Comparison of ENCODE assay signal across 1 cellular context in the genomic region with DNA sequence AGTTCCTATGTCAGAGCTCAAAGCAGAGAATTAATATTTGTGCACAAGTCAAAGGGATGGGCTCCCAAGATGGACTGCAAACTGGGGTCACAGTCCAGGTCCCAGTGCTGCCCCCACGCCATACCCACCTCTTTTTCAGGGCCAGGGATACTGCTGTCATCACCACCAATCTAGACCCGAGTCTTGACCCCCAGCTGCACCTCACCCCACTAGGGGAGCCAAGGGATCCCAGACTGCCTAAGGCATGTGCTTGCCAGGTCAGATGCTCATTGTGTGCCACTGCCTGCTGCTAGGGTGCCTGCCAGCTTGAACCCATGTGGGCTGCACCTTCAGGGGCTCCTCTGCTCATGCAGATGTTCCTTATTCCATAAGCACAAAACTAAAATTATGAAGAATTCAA.
TF ChIP-seq lines count a peak whose summit lies in the region.

No MANE protein-coding gene starts in this region.

TF ChIP-seq in WTC11, 78 proteins besides CTCF, POLR2A, EP300 and RAD21 (continued from another document):
- TF ChIP-seq, protein P1, sequence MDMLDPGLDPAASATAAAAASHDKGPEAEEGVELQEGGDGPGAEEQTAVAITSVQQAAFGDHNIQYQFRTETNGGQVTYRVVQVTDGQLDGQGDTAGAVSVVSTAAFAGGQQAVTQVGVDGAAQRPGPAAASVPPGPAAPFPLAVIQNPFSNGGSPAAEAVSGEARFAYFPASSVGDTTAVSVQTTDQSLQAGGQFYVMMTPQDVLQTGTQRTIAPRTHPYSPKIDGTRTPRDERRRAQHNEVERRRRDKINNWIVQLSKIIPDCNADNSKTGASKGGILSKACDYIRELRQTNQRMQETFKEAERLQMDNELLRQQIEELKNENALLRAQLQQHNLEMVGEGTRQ (CRISPR knock-in tag; IDR thresholded peaks at IDR 0.05), result no peak
- TF ChIP-seq, protein P2, sequence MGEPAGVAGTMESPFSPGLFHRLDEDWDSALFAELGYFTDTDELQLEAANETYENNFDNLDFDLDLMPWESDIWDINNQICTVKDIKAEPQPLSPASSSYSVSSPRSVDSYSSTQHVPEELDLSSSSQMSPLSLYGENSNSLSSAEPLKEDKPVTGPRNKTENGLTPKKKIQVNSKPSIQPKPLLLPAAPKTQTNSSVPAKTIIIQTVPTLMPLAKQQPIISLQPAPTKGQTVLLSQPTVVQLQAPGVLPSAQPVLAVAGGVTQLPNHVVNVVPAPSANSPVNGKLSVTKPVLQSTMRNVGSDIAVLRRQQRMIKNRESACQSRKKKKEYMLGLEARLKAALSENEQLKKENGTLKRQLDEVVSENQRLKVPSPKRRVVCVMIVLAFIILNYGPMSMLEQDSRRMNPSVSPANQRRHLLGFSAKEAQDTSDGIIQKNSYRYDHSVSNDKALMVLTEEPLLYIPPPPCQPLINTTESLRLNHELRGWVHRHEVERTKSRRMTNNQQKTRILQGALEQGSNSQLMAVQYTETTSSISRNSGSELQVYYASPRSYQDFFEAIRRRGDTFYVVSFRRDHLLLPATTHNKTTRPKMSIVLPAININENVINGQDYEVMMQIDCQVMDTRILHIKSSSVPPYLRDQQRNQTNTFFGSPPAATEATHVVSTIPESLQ (CRISPR knock-in tag; IDR thresholded peaks at IDR 0.05), result no peak
- TF ChIP-seq, protein P3, sequence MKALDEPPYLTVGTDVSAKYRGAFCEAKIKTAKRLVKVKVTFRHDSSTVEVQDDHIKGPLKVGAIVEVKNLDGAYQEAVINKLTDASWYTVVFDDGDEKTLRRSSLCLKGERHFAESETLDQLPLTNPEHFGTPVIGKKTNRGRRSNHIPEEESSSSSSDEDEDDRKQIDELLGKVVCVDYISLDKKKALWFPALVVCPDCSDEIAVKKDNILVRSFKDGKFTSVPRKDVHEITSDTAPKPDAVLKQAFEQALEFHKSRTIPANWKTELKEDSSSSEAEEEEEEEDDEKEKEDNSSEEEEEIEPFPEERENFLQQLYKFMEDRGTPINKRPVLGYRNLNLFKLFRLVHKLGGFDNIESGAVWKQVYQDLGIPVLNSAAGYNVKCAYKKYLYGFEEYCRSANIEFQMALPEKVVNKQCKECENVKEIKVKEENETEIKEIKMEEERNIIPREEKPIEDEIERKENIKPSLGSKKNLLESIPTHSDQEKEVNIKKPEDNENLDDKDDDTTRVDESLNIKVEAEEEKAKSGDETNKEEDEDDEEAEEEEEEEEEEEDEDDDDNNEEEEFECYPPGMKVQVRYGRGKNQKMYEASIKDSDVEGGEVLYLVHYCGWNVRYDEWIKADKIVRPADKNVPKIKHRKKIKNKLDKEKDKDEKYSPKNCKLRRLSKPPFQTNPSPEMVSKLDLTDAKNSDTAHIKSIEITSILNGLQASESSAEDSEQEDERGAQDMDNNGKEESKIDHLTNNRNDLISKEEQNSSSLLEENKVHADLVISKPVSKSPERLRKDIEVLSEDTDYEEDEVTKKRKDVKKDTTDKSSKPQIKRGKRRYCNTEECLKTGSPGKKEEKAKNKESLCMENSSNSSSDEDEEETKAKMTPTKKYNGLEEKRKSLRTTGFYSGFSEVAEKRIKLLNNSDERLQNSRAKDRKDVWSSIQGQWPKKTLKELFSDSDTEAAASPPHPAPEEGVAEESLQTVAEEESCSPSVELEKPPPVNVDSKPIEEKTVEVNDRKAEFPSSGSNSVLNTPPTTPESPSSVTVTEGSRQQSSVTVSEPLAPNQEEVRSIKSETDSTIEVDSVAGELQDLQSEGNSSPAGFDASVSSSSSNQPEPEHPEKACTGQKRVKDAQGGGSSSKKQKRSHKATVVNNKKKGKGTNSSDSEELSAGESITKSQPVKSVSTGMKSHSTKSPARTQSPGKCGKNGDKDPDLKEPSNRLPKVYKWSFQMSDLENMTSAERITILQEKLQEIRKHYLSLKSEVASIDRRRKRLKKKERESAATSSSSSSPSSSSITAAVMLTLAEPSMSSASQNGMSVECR (CRISPR knock-in tag; IDR thresholded peaks at IDR 0.05; ENCODE audit: borderline replicate concordance), result no peak
